Comparison of ENCODE assay signal across 15 cellular contexts in genomic region chr13:40681341-40682051, GRCh38. TPM values are rescaled to one million over a fixed set of nuclear protein-coding genes. Genes with fewer than 3 reads are reported as not detected.
DNase-seq lines count a peak whose midpoint lies in the region; ATAC-seq, FAIRE-seq and TF ChIP-seq lines count a peak whose summit lies in the region.
"Had no signal": no experiment of that assay in that cellular context is flagged by ENCODE, and none has a peak within 500 bp of the region (broad histone marks: within the 10 kb centered on the region; RNA-seq: fewer than 3 reads in every experiment).

No MANE protein-coding gene starts in this region.

- no peak for TF ChIP-seq POLR2A in HepG2 (IDR thresholded peaks at IDR 0.05; ENCODE audit: insufficient read depth in 1 of 2, low read depth in 2 of 2, low read length in 2 of 2)

- H4K20me1 ChIP-seq in H9 (ENCODE audit: control insufficient read depth, insufficient read depth, insufficient read length) (no peaks in the 10 kb centered on the region), HepG2 (ENCODE audit: insufficient read depth, low read length) (no peaks in the 10 kb centered on the region)

- intact Hi-C loops in HepG2 (cut with micrococcal nuclease; ENCODE audit: unreplicated experiment): no loop called here

- no peak overlapping the region for H2BK120ac ChIP-seq in H9 (ENCODE audit: low read depth, low read length, poor library complexity, severe bottlenecking)

- in situ Hi-C loops in HepG2 (cut with HindIII; ENCODE audit: extremely low pct_ligation_motif_present, low pct_unique_long_range_greater_than_20kb): loop anchor here (5.0 to 25.0 kb wide), 4 partner anchors 609 to 1007 kb away; no protein-coding TSS in a partner anchor

- peak overlapping the region; percentile 10 for H3K27ac ChIP-seq in H9 (ENCODE audit: insufficient read length, low read depth, low read length)
- no peak overlapping the region for H3K27ac ChIP-seq in HepG2 (ENCODE audit: extremely low read length, insufficient read depth, low read length)
- H3K27ac ChIP-seq: C4-2B, SJSA1, vagina had no signal

- TF ChIP-seq CTCF in BE2C (IDR thresholded peaks at IDR 0.05; ENCODE audit: low read depth, low read length) (no peak; the same call in 1 of the 2 replicates), H9 (conservative IDR thresholded peaks at IDR 0.05) (no peak), HepG2 (CRISPR knock-in tag; IDR thresholded peaks at IDR 0.05) (no peak)

- H3K36me3 Mint-ChIP-seq in H9 (ENCODE audit: insufficient read depth in 1 of 3, low read depth in 3 of 3): peaks cover 0 to 7% (median 2%) of the 10 kb centered on the region in 3 experiments; a peak in 2 of 7 replicates
- no peaks in the 10 kb centered on the region for H3K36me3 Mint-ChIP-seq in activated T-helper 17 cell treated with anti-CD3 and anti-CD28 coated beads, Interleukin-2, amount 50 U/mL, for 72 hours (ENCODE audit: low read depth)
- no peaks in the 10 kb centered on the region for H3K36me3 Mint-ChIP-seq in activated CD8-positive, alpha-beta T cell treated with anti-CD3 and anti-CD28 coated beads, Interleukin-2, amount 10 ng/mL, durations not matched to agents 7 days and 5 days (ENCODE audit: low read depth)
- no peaks in the 10 kb centered on the region for H3K36me3 Mint-ChIP-seq in stimulated activated naive B cell treated with anti-CD40 and anti-IgM and Interleukin-4, amounts not matched to agents 10 μg/mL and 1 μg/mL and 100 μg/mL, for 72 hours
- H3K36me3 Mint-ChIP-seq: activated naive CD8-positive, alpha-beta T cell treated with anti-CD3 and anti-CD28 coated beads, Interleukin-2, amount 10 ng/mL, durations not matched to agents 7 days and 5 days had no signal

- no peak for ATAC-seq in activated T-helper 17 cell treated with anti-CD3 and anti-CD28 coated beads, Interleukin-2, amount 50 U/mL, for 72 hours (replicated peaks)
- ATAC-seq in HepG2: peak; percentile 70
- ATAC-seq in activated CD8-positive, alpha-beta T cell treated with anti-CD3 and anti-CD28 coated beads, Interleukin-2, amount 10 ng/mL, durations not matched to agents 7 days and 5 days: no peak
- no peak for ATAC-seq in stimulated activated naive B cell treated with anti-CD40 and anti-IgM and Interleukin-4, amounts not matched to agents 10 μg/mL and 1 μg/mL and 100 μg/mL, for 72 hours (replicated peaks)

- peak overlapping the region; percentile 77 to 97 (median 96) for H3K27ac Mint-ChIP-seq in H9
- H3K27ac Mint-ChIP-seq in activated T-helper 17 cell treated with anti-CD3 and anti-CD28 coated beads, Interleukin-2, amount 50 U/mL, for 72 hours: peak overlapping the region; percentile 26
- H3K27ac Mint-ChIP-seq in activated CD8-positive, alpha-beta T cell treated with anti-CD3 and anti-CD28 coated beads, Interleukin-2, amount 10 ng/mL, durations not matched to agents 7 days and 5 days: no peak overlapping the region
- no peak overlapping the region for H3K27ac Mint-ChIP-seq in stimulated activated naive B cell treated with anti-CD40 and anti-IgM and Interleukin-4, amounts not matched to agents 10 μg/mL and 1 μg/mL and 100 μg/mL, for 72 hours
- H3K27ac Mint-ChIP-seq: activated naive CD8-positive, alpha-beta T cell treated with anti-CD3 and anti-CD28 coated beads, Interleukin-2, amount 10 ng/mL, durations not matched to agents 7 days and 5 days; dendritic cell treated with granulocyte-macrophage colony-stimulating factor and Interleukin-4, amounts not matched to agents 40 ng/mL and 50 ng/mL, for 4 days had no signal

- no peaks in the 10 kb centered on the region for H3K23me2 ChIP-seq in H9 (ENCODE audit: insufficient read length, low read depth, low read length, poor library complexity, severe bottlenecking)

- no peak overlapping the region for H2BK5ac ChIP-seq in H9 (ENCODE audit: insufficient read length, low read length)

- no peak overlapping the region for H3K56ac ChIP-seq in H9 (ENCODE audit: insufficient read length, low read depth, low read length)

- H3K4me3 ChIP-seq in BE2C (ENCODE audit: low read depth, low read length) (no peak overlapping the region), HepG2 (replicated peaks in 1 of 3; ENCODE audit: insufficient read depth in 1 of 3, low read depth in 2 of 3, low read length in 3 of 3) (peak overlapping the region in 2 of 3 experiments; percentile 2 to 38; a peak in 1 of 6 replicates)
- H3K4me3 ChIP-seq: SJSA1, vagina had no signal

- H4K91ac ChIP-seq in H9 (ENCODE audit: insufficient read length, low read depth, low read length): no peak overlapping the region

- no peak overlapping the region for H3K18ac ChIP-seq in H9 (ENCODE audit: insufficient read length, low read depth, low read length)

- no peaks in the 10 kb centered on the region for H3K36me3 ChIP-seq in BE2C
- no peaks in the 10 kb centered on the region for H3K36me3 ChIP-seq in HepG2 (replicated peaks in 1 of 2; ENCODE audit: control insufficient read depth in 1 of 2, insufficient read depth in 2 of 2, low read length in 2 of 2)
- H3K36me3 ChIP-seq: SJSA1, vagina had no signal

- H2BK15ac ChIP-seq in H9 (ENCODE audit: low read depth, low read length): no peak overlapping the region

- no peak overlapping the region for H2AFZ ChIP-seq in H9 (ENCODE audit: low read length)
- peak overlapping the region; percentile 76 for H2AFZ ChIP-seq in HepG2 (ENCODE audit: low read length)

- peaks cover 34 to 36% of the 10 kb centered on the region in 2 experiments for H3K4me1 Mint-ChIP-seq in H9
- H3K4me1 Mint-ChIP-seq in activated T-helper 17 cell treated with anti-CD3 and anti-CD28 coated beads, Interleukin-2, amount 50 U/mL, for 72 hours: no peaks in the 10 kb centered on the region
- peaks cover 7% of the 10 kb centered on the region for H3K4me1 Mint-ChIP-seq in activated CD8-positive, alpha-beta T cell treated with anti-CD3 and anti-CD28 coated beads, Interleukin-2, amount 10 ng/mL, durations not matched to agents 7 days and 5 days (ENCODE audit: low read depth)
- H3K4me1 Mint-ChIP-seq in stimulated activated naive B cell treated with anti-CD40 and anti-IgM and Interleukin-4, amounts not matched to agents 10 μg/mL and 1 μg/mL and 100 μg/mL, for 72 hours: peaks cover 17 to 20% of the 10 kb centered on the region in 2 donors

- FAIRE-seq in HepG2 (lab: Jason Lieb, UNC): no peak

- no peak overlapping the region for H3K9ac ChIP-seq in H9 (ENCODE audit: extremely low read depth, insufficient read length, low read length)
- H3K9ac ChIP-seq in HepG2 (ENCODE audit: insufficient read depth, low read depth, low read length): peak overlapping the region; percentile 33; the same call in 1 of the 2 replicates

- TF ChIP-seq EP300 in HepG2 (IDR thresholded peaks at IDR 0.05; ENCODE audit: low read depth in 2 of 2, low read length in 2 of 2): no peak
- TF ChIP-seq EP300 in HepG2 (CRISPR knock-in tag; IDR thresholded peaks at IDR 0.05; ENCODE audit: borderline replicate concordance): no peak

- no peaks in the 10 kb centered on the region; the same call in 1 of the 2 replicates for H3K27me3 Mint-ChIP-seq in H9 (ENCODE audit: low read depth)
- no peaks in the 10 kb centered on the region for H3K27me3 Mint-ChIP-seq in activated T-helper 17 cell treated with anti-CD3 and anti-CD28 coated beads, Interleukin-2, amount 50 U/mL, for 72 hours
- no peaks in the 10 kb centered on the region for H3K27me3 Mint-ChIP-seq in activated CD8-positive, alpha-beta T cell treated with anti-CD3 and anti-CD28 coated beads, Interleukin-2, amount 10 ng/mL, durations not matched to agents 7 days and 5 days (ENCODE audit: low read depth)
- H3K27me3 Mint-ChIP-seq in stimulated activated naive B cell treated with anti-CD40 and anti-IgM and Interleukin-4, amounts not matched to agents 10 μg/mL and 1 μg/mL and 100 μg/mL, for 72 hours: no peaks in the 10 kb centered on the region
- H3K27me3 Mint-ChIP-seq: activated naive CD8-positive, alpha-beta T cell treated with anti-CD3 and anti-CD28 coated beads, Interleukin-2, amount 10 ng/mL, durations not matched to agents 7 days and 5 days had no signal

- no peak overlapping the region for H3K4ac ChIP-seq in H9 (ENCODE audit: low read depth, low read length)

- H3K9me3 ChIP-seq in BE2C: no peaks in the 10 kb centered on the region
- H3K9me3 ChIP-seq in H9 (ENCODE audit: control insufficient read depth, low read depth, low read length): no peaks in the 10 kb centered on the region
- H3K9me3 ChIP-seq in HepG2 (ENCODE audit: low read length): no peaks in the 10 kb centered on the region
- H3K9me3 ChIP-seq: SJSA1, vagina had no signal

- POLR2A ChIA-PET in HepG2 (lab: Yijun Ruan, JAX): interaction anchor here (0.5 kb wide), 1 partner anchor 52 kb away, joined by 4 read pairs; no protein-coding TSS in a partner anchor
- POLR2A ChIA-PET in activated CD8-positive, alpha-beta T cell treated with anti-CD3 and anti-CD28 coated beads, Interleukin-2, amount 10 ng/mL, durations not matched to agents 7 days and 5 days (lab: Charles Lee): no interaction called here

- H2BK12ac ChIP-seq in H9 (ENCODE audit: insufficient read length, low read depth, low read length): no peak overlapping the region

- no peak overlapping the region for H4K8ac ChIP-seq in H9 (replicated peaks; ENCODE audit: insufficient read length, low read depth, low read length)

- H3K4me1 ChIP-seq in BE2C: peaks cover 7% of the 10 kb centered on the region
- H3K4me1 ChIP-seq in H9 (ENCODE audit: insufficient read depth, low read length): peaks cover 11% of the 10 kb centered on the region
- peaks cover 23% of the 10 kb centered on the region for H3K4me1 ChIP-seq in HepG2 (ENCODE audit: insufficient read depth, low read length)
- H3K4me1 ChIP-seq: vagina had no signal

- H3K14ac ChIP-seq in H9 (ENCODE audit: insufficient read depth, low read length): no peak overlapping the region

- no TSS peak for BruUV-seq in HepG2 (replicated peaks; lab: Mats Ljungman, UMichigan)

- H2BK20ac ChIP-seq in H9 (ENCODE audit: low read depth, low read length, poor library complexity, severe bottlenecking): no peak overlapping the region

- WGBS in H9 (ENCODE audit: extremely low coverage, insufficient read length, low lambda C conversion rate): no CpG with 5 or more reads among the region's 7 CpGs
- 17% methylated on average over 7 of the region's 7 CpGs for WGBS in HepG2 (ENCODE audit: low lambda C conversion rate)

- no peaks in the 10 kb centered on the region for H3K9me3 Mint-ChIP-seq in H9
- no peaks in the 10 kb centered on the region for H3K9me3 Mint-ChIP-seq in activated T-helper 17 cell treated with anti-CD3 and anti-CD28 coated beads, Interleukin-2, amount 50 U/mL, for 72 hours
- no peaks in the 10 kb centered on the region for H3K9me3 Mint-ChIP-seq in activated CD8-positive, alpha-beta T cell treated with anti-CD3 and anti-CD28 coated beads, Interleukin-2, amount 10 ng/mL, durations not matched to agents 7 days and 5 days (ENCODE audit: insufficient read depth)
- H3K9me3 Mint-ChIP-seq in stimulated activated naive B cell treated with anti-CD40 and anti-IgM and Interleukin-4, amounts not matched to agents 10 μg/mL and 1 μg/mL and 100 μg/mL, for 72 hours: no peaks in the 10 kb centered on the region
- H3K9me3 Mint-ChIP-seq: activated naive CD8-positive, alpha-beta T cell treated with anti-CD3 and anti-CD28 coated beads, Interleukin-2, amount 10 ng/mL, durations not matched to agents 7 days and 5 days; dendritic cell treated with granulocyte-macrophage colony-stimulating factor and Interleukin-4, amounts not matched to agents 40 ng/mL and 50 ng/mL, for 4 days had no signal

- no peaks in the 10 kb centered on the region for H3K79me1 ChIP-seq in H9 (ENCODE audit: insufficient read depth, low read depth, low read length, poor library complexity, severe bottlenecking)

- CTCF ChIA-PET in HepG2 (lab: Yijun Ruan, JAX; ENCODE audit: low intra/inter-chr PET ratio, low total read pairs): interaction anchor here (2.4 to 2.7 kb wide), 2 partner anchors 738 to 997 kb away, joined by 13 to 32 read pairs; no protein-coding TSS in a partner anchor
- CTCF ChIA-PET in activated CD8-positive, alpha-beta T cell treated with anti-CD3 and anti-CD28 coated beads, Interleukin-2, amount 10 ng/mL, durations not matched to agents 7 days and 5 days (lab: Charles Lee): interaction anchor here (1.4 to 3.3 kb wide), 10 partner anchors 13 to 995 kb away, joined by 4 to 26 read pairs (median 6); no protein-coding TSS in a partner anchor

- no peaks in the 10 kb centered on the region for H3K27me3 ChIP-seq in BE2C
- no peaks in the 10 kb centered on the region for H3K27me3 ChIP-seq in H9 (ENCODE audit: insufficient read depth, low read length)
- H3K27me3 ChIP-seq in HepG2 (ENCODE audit: control insufficient read depth in 1 of 2, insufficient read depth in 2 of 2, low read length in 2 of 2): no peaks in the 10 kb centered on the region
- H3K27me3 ChIP-seq: SJSA1, vagina had no signal

- H3K4me2 ChIP-seq in H9 (ENCODE audit: insufficient read depth, insufficient read length, low read length): peak overlapping the region; percentile 33
- peak overlapping the region; percentile 65 for H3K4me2 ChIP-seq in HepG2 (ENCODE audit: low read depth, low read length)

- DNase-seq in BE2C (peak; percentile 70), H9 (peak; percentile 39), HepG2 (ENCODE audit: low spot score) (no peak), DMS114 treated with DMSO at 0.1 percent for 48 hours (lab: John Stamatoyannopoulos, UW; ENCODE audit: unreplicated experiment) (no peak), NCI-H146 (lab: John Stamatoyannopoulos, UW) (no peak)
- DNase-seq in activated CD8-positive, alpha-beta T cell treated with anti-CD3 and anti-CD28 coated beads, Interleukin-2, amount 10 ng/mL, durations not matched to agents 7 days and 5 days: no peak
- DNase-seq in stimulated activated naive B cell treated with anti-CD40 and anti-IgM and Interleukin-4, amounts not matched to agents 10 μg/mL and 1 μg/mL and 100 μg/mL, for 72 hours: no peak
- DNase-seq: activated naive CD8-positive, alpha-beta T cell treated with anti-CD3 and anti-CD28 coated beads, Interleukin-2, amount 10 ng/mL, durations not matched to agents 7 days and 5 days; GOT3; NCI-H510A had no signal

- peak overlapping the region; percentile 17 to 68 for H3K4me3 Mint-ChIP-seq in H9
- no peak overlapping the region for H3K4me3 Mint-ChIP-seq in activated T-helper 17 cell treated with anti-CD3 and anti-CD28 coated beads, Interleukin-2, amount 50 U/mL, for 72 hours
- no peak overlapping the region for H3K4me3 Mint-ChIP-seq in activated CD8-positive, alpha-beta T cell treated with anti-CD3 and anti-CD28 coated beads, Interleukin-2, amount 10 ng/mL, durations not matched to agents 7 days and 5 days
- H3K4me3 Mint-ChIP-seq in stimulated activated naive B cell treated with anti-CD40 and anti-IgM and Interleukin-4, amounts not matched to agents 10 μg/mL and 1 μg/mL and 100 μg/mL, for 72 hours: peak overlapping the region in 1 of 2 donors; percentile 13
- H3K4me3 Mint-ChIP-seq: activated naive CD8-positive, alpha-beta T cell treated with anti-CD3 and anti-CD28 coated beads, Interleukin-2, amount 10 ng/mL, durations not matched to agents 7 days and 5 days; dendritic cell treated with granulocyte-macrophage colony-stimulating factor and Interleukin-4, amounts not matched to agents 40 ng/mL and 50 ng/mL, for 4 days had no signal

- no peak overlapping the region for H4K5ac ChIP-seq in H9 (ENCODE audit: insufficient read length, low read depth, low read length)

- H3T11ph ChIP-seq in H9 (ENCODE audit: low read length): no peak overlapping the region

- TF ChIP-seq RAD21 in HepG2 (CRISPR knock-in tag; IDR thresholded peaks at IDR 0.05): no peak

- H3K79me2 ChIP-seq in H9 (ENCODE audit: insufficient read depth, low read length) (no peaks in the 10 kb centered on the region), HepG2 (ENCODE audit: insufficient read depth, low read length) (no peaks in the 10 kb centered on the region)

- no peak overlapping the region for H2AK5ac ChIP-seq in H9 (ENCODE audit: insufficient read length, low read length)

- no peak overlapping the region for H3K23ac ChIP-seq in H9 (ENCODE audit: insufficient read length, low read depth, low read length)

RNA-seq across cellular contexts. Expression of gene FOXO1, which starts 15.1 kb away (rescaled TPM):
- polyA plus RNA-seq in BE2C (2012; ENCODE audit: insufficient read depth, insufficient read length, low read depth): 0.09 TPM
- total RNA-seq in H9 (2021) (43.5 and 44.6 TPM in 2 replicates), HepG2 (2016; rRNA removed; fragmentation: Illumina TruSeq; extraction: Trizol) (8.1 and 13.8 TPM in 2 replicates)
- 10 to 100 TPM; 32.0 to 48.9 TPM for total RNA-seq in activated T-helper 17 cell treated with anti-CD3 and anti-CD28 coated beads, Interleukin-2, amount 50 U/mL, for 72 hours
- 16.8 and 17.8 TPM in 2 replicates for total RNA-seq in HepG2 (2016; cell fraction: cytosol; rRNA removed; fragmentation: Illumina TruSeq; extraction: Trizol; ENCODE audit: low read depth)
- 7.8 and 12.3 TPM in 2 replicates for total RNA-seq in HepG2 (2016; cell fraction: insoluble cytoplasmic fraction; rRNA removed; fragmentation: Illumina TruSeq; extraction: Trizol)
- 15.3 and 15.4 TPM in 2 replicates for total RNA-seq in HepG2 (2016; cell fraction: membrane; rRNA removed; fragmentation: Illumina TruSeq; extraction: Trizol)
- total RNA-seq in HepG2 (2016; cell fraction: nucleus; rRNA removed; fragmentation: Illumina TruSeq; extraction: Trizol): 14.4 and 14.7 TPM in 2 replicates
- 10.9 and 13.1 TPM in 2 replicates for polyA plus RNA-seq in HepG2 (2011; rRNA removed)
- polyA plus RNA-seq in HepG2 (2011; cell fraction: cytosol; rRNA removed): 8.3 and 8.4 TPM in 2 replicates
- polyA plus RNA-seq in HepG2 (2011; cell fraction: nucleus; rRNA removed): 12.9 and 17.5 TPM in 2 replicates
- polyA plus RNA-seq in HepG2 (2012): 8.8 and 12.0 TPM in 2 replicates
- 0.25 TPM in 2 replicates for polyA plus RNA-seq in HepG2 (2016; cell fraction: cytosol; fragmentation: Illumina TruSeq; extraction: Trizol; ENCODE audit: low read depth)
- polyA plus RNA-seq in HepG2 (2016; cell fraction: insoluble cytoplasmic fraction; fragmentation: Illumina TruSeq; extraction: Trizol; ENCODE audit: low read depth): 10.3 and 10.9 TPM in 2 replicates
- polyA plus RNA-seq in HepG2 (2016; cell fraction: membrane; fragmentation: Illumina TruSeq; extraction: Trizol; ENCODE audit: low read depth): 1.5 and 2.0 TPM in 2 replicates
- 9.4 and 9.9 TPM in 2 replicates for polyA plus RNA-seq in HepG2 (2016; cell fraction: nucleus; fragmentation: Illumina TruSeq; extraction: Trizol; ENCODE audit: insufficient read depth, low read depth)
- polyA minus RNA-seq in HepG2 (2011; rRNA and poly(A)+ RNA removed; ENCODE audit: low replicate concordance): 4.3 and 53.3 TPM in 2 replicates
- 28.8 and 31.7 TPM in 2 replicates for polyA minus RNA-seq in HepG2 (2011; cell fraction: cytosol; rRNA and poly(A)+ RNA removed)
- 63.8 and 73.3 TPM in 2 replicates for polyA minus RNA-seq in HepG2 (2011; cell fraction: nucleus; rRNA and poly(A)+ RNA removed)
- total RNA-seq in activated CD8-positive, alpha-beta T cell treated with anti-CD3 and anti-CD28 coated beads, Interleukin-2, amount 10 ng/mL, durations not matched to agents 7 days and 5 days: 10 to 100 TPM; 23.1 to 24.0 TPM

Comparison
In these comparisons a context has a peak if more than half of its experiments do, and no peak if none do; other contexts are left out.
1. DNase-seq: peak in BE2C (single experiment) and H9 (single experiment); none in HepG2 (single experiment), DMS114 treated with DMSO at 0.1 percent for 48 hours (single experiment), activated CD8-positive, alpha-beta T cell treated with anti-CD3 and anti-CD28 coated beads, Interleukin-2, amount 10 ng/mL, durations not matched to agents 7 days and 5 days (single experiment), NCI-H146 (single experiment) and stimulated activated naive B cell treated with anti-CD40 and anti-IgM and Interleukin-4, amounts not matched to agents 10 μg/mL and 1 μg/mL and 100 μg/mL, for 72 hours (single experiment).
2. H3K27ac Mint-ChIP-seq: peak in H9 (3 of 3) and activated T-helper 17 cell treated with anti-CD3 and anti-CD28 coated beads, Interleukin-2, amount 50 U/mL, for 72 hours (single experiment); none in activated CD8-positive, alpha-beta T cell treated with anti-CD3 and anti-CD28 coated beads, Interleukin-2, amount 10 ng/mL, durations not matched to agents 7 days and 5 days (single experiment) and stimulated activated naive B cell treated with anti-CD40 and anti-IgM and Interleukin-4, amounts not matched to agents 10 μg/mL and 1 μg/mL and 100 μg/mL, for 72 hours (single experiment).
3. H3K4me3 Mint-ChIP-seq: peak in H9 (2 of 2); none in activated T-helper 17 cell treated with anti-CD3 and anti-CD28 coated beads, Interleukin-2, amount 50 U/mL, for 72 hours (single experiment) and activated CD8-positive, alpha-beta T cell treated with anti-CD3 and anti-CD28 coated beads, Interleukin-2, amount 10 ng/mL, durations not matched to agents 7 days and 5 days (single experiment).